In genomic region chr19:54123682-54124081, GRCh38 we compare ENCODE assay signal across 31 cellular contexts. TPM values are rescaled to one million over a fixed set of nuclear protein-coding genes. Genes with fewer than 3 reads are reported as not detected.
"Had no signal": no experiment of that assay in that cellular context is flagged by ENCODE, and none has a peak within 500 bp of the region (broad histone marks: within the 10 kb centered on the region; RNA-seq: fewer than 3 reads in every experiment).

No MANE protein-coding gene starts in this region.

- H3K4me1 Mint-ChIP-seq: endodermal cell had no signal

- FAIRE-seq: colon, endometrium, endothelial cell of umbilical vein, frontal cortex had no signal

- H3K27ac ChIP-seq: colonic mucosa, coronary artery, dorsolateral prefrontal cortex, epithelial cell of prostate, esophagus muscularis mucosa, esophagus squamous epithelium, foreskin keratinocyte, gastrocnemius medialis, gastroesophageal sphincter, heart left ventricle, heart right ventricle had no signal

- H3K27me3 Mint-ChIP-seq: dendritic cell treated with granulocyte-macrophage colony-stimulating factor and Interleukin-4, amounts not matched to agents 40 ng/mL and 50 ng/mL, for 4 days; effector memory CD8-positive, alpha-beta T cell had no signal

- DNase-seq: colonic mucosa; cortex of kidney; dermis blood vessel endothelial cell; dorsolateral prefrontal cortex; effector CD4-positive, alpha-beta T cell; effector CD8-positive, alpha-beta T cell; effector memory CD4-positive, alpha-beta T cell; effector memory CD8-positive, alpha-beta T cell; endodermal cell; erythroblast; esophagus squamous epithelium; foreskin fibroblast; foreskin keratinocyte; foreskin melanocyte; gastrocnemius medialis; glutamatergic neuron; head of caudate nucleus; heart left ventricle; heart right ventricle had no signal

- H3K9me3 Mint-ChIP-seq: dendritic cell treated with granulocyte-macrophage colony-stimulating factor and Interleukin-4, amounts not matched to agents 40 ng/mL and 50 ng/mL, for 4 days; effector memory CD8-positive, alpha-beta T cell; endodermal cell had no signal

- H3K27ac Mint-ChIP-seq: dendritic cell treated with granulocyte-macrophage colony-stimulating factor and Interleukin-4, amounts not matched to agents 40 ng/mL and 50 ng/mL, for 4 days; effector memory CD8-positive, alpha-beta T cell; endodermal cell had no signal

- H3K4me1 ChIP-seq: colonic mucosa, esophagus muscularis mucosa, esophagus squamous epithelium, foreskin keratinocyte, gastrocnemius medialis, gastroesophageal sphincter, heart left ventricle, heart right ventricle had no signal

- H3K9me3 ChIP-seq: colonic mucosa, esophagus muscularis mucosa, esophagus squamous epithelium, gastrocnemius medialis, gastroesophageal sphincter, heart left ventricle, heart right ventricle had no signal

- H3K4me3 ChIP-seq: colonic mucosa, coronary artery, dorsolateral prefrontal cortex, esophagus muscularis mucosa, esophagus squamous epithelium, gastrocnemius medialis, gastroesophageal sphincter, heart left ventricle, heart right ventricle had no signal

- H3K4me3 Mint-ChIP-seq: dendritic cell treated with granulocyte-macrophage colony-stimulating factor and Interleukin-4, amounts not matched to agents 40 ng/mL and 50 ng/mL, for 4 days; effector memory CD8-positive, alpha-beta T cell; endodermal cell had no signal

RNA-seq across cellular contexts. Expression of gene OSCAR, which starts 23.1 kb away (rescaled TPM):
- total RNA-seq: dermis blood vessel endothelial cell, dermis microvascular lymphatic vessel endothelial cell, endothelial cell of umbilical vein, epithelial cell of proximal tubule, frontal cortex, glomerular endothelial cell had no signal
